ENCODE assay signal across 24 cellular contexts in genomic region chr3:32990116-32990515, GRCh38. TPM values are rescaled to one million over a fixed set of nuclear protein-coding genes. Genes with fewer than 3 reads are reported as not detected.
"Had no signal": no experiment of that assay in that cellular context is flagged by ENCODE, and none has a peak within 500 bp of the region (broad histone marks: within the 10 kb centered on the region; RNA-seq: fewer than 3 reads in every experiment).

No MANE protein-coding gene starts in this region.

- H3K9me3 Mint-ChIP-seq: activated B cell treated with CpG ODN at 0.5 μM for 24 hours; activated CD8-positive, alpha-beta T cell treated with anti-CD3 and anti-CD28 coated beads for 36 hours; activated naive CD4-positive, alpha-beta T cell treated with anti-CD3 and anti-CD28 coated beads, Interleukin-2, amount 10 ng/mL, durations not matched to agents 7 days and 5 days had no signal

- H3K4me1 Mint-ChIP-seq: brain had no signal

- H3K36me3 Mint-ChIP-seq: brain had no signal

- H3K4me3 Mint-ChIP-seq: activated B cell treated with CpG ODN at 0.5 μM for 24 hours; activated CD8-positive, alpha-beta memory T cell treated with anti-CD3 and anti-CD28 coated beads, Interleukin-2, amount 10 ng/mL, durations not matched to agents 7 days and 5 days; activated CD8-positive, alpha-beta T cell treated with anti-CD3 and anti-CD28 coated beads for 36 hours; activated naive CD4-positive, alpha-beta T cell treated with anti-CD3 and anti-CD28 coated beads, Interleukin-2, amount 10 ng/mL, durations not matched to agents 7 days and 5 days; brain had no signal

- ATAC-seq: activated CD8-positive, alpha-beta memory T cell treated with anti-CD3 and anti-CD28 coated beads, Interleukin-2, amount 10 ng/mL, durations not matched to agents 7 days and 5 days; activated CD8-positive, alpha-beta T cell treated with anti-CD3 and anti-CD28 coated beads for 36 hours; gastrocnemius medialis; left ventricle myocardium superior; upper lobe of right lung had no signal

- H3K27ac Mint-ChIP-seq: activated B cell treated with CpG ODN at 0.5 μM for 24 hours; activated CD8-positive, alpha-beta memory T cell treated with anti-CD3 and anti-CD28 coated beads, Interleukin-2, amount 10 ng/mL, durations not matched to agents 7 days and 5 days; activated naive CD4-positive, alpha-beta T cell treated with anti-CD3 and anti-CD28 coated beads, Interleukin-2, amount 10 ng/mL, durations not matched to agents 7 days and 5 days; brain; progenitor cell of endocrine pancreas had no signal

- H3K27me3 Mint-ChIP-seq: activated B cell treated with CpG ODN at 0.5 μM for 24 hours; activated CD8-positive, alpha-beta memory T cell treated with anti-CD3 and anti-CD28 coated beads, Interleukin-2, amount 10 ng/mL, durations not matched to agents 7 days and 5 days; brain; progenitor cell of endocrine pancreas had no signal

- DNase-seq: activated B cell treated with CpG ODN at 0.5 μM for 24 hours; activated CD4-positive, alpha-beta T cell treated with anti-CD3 and anti-CD28 coated beads for 4 hours; activated CD8-positive, alpha-beta memory T cell treated with anti-CD3 and anti-CD28 coated beads, Interleukin-2, amount 10 ng/mL, durations not matched to agents 7 days and 5 days; activated CD8-positive, alpha-beta T cell treated with anti-CD3 and anti-CD28 coated beads for 36 hours; activated effector memory CD4-positive, alpha-beta T cell treated with Interleukin-2 at 50 U/mL for 16 hours; activated naive CD4-positive, alpha-beta T cell treated with anti-CD3 and anti-CD28 coated beads, Interleukin-2, amount 10 ng/mL, durations not matched to agents 7 days and 5 days; aorta; caudate nucleus; dermis blood vessel endothelial cell; effector CD8-positive, alpha-beta T cell; gastrocnemius medialis; head of caudate nucleus; hypothalamus; left ventricle myocardium superior; retina; sigmoid colon; stimulated activated CD4-positive, alpha-beta T cell treated with anti-CD3 and anti-CD28 coated beads, Interleukin-15, amount 100 ng/mL, for 24 hours; stimulated activated naive CD4-positive, alpha-beta T cell; upper lobe of right lung had no signal

RNA-seq across cellular contexts. Expression of gene CCR4, which starts 38.7 kb away (rescaled TPM):
- total RNA-seq: left ventricle myocardium superior, myocyte, osteocyte, progenitor cell of endocrine pancreas, smooth muscle cell had no signal
